Comparison of ENCODE assay signal across 8 cellular contexts in genomic region chr9:1875251-1875851, GRCh38.
"Had no signal": no experiment of that assay in that cellular context is flagged by ENCODE, and none has a peak within 500 bp of the region (broad histone marks: within the 10 kb centered on the region; RNA-seq: fewer than 3 reads in every experiment).

No MANE protein-coding gene starts in this region.

- H3K27me3 Mint-ChIP-seq: activated CD4-positive, alpha-beta T cell treated with anti-CD3 and anti-CD28 coated beads, Interleukin-2, amount 10 ng/mL, durations not matched to agents 7 days and 5 days had no signal

- DNase-seq: activated CD4-positive, alpha-beta T cell treated with anti-CD3 and anti-CD28 coated beads, Interleukin-2, amount 10 ng/mL, durations not matched to agents 7 days and 5 days; activated gamma-delta T cell treated with Interleukin-2 at 50 U/mL for 16 hours; foreskin melanocyte; head of caudate nucleus; occipital lobe; T-cell had no signal

- ATAC-seq: sciatic nerve, T-cell had no signal

- H3K36me3 Mint-ChIP-seq: T-cell had no signal

- H3K4me3 Mint-ChIP-seq: activated CD4-positive, alpha-beta T cell treated with anti-CD3 and anti-CD28 coated beads, Interleukin-2, amount 10 ng/mL, durations not matched to agents 7 days and 5 days; nephron; T-cell had no signal

- H3K9me3 Mint-ChIP-seq: activated CD4-positive, alpha-beta T cell treated with anti-CD3 and anti-CD28 coated beads, Interleukin-2, amount 10 ng/mL, durations not matched to agents 7 days and 5 days; nephron; T-cell had no signal

- H3K27ac Mint-ChIP-seq: activated CD4-positive, alpha-beta T cell treated with anti-CD3 and anti-CD28 coated beads, Interleukin-2, amount 10 ng/mL, durations not matched to agents 7 days and 5 days; nephron; T-cell had no signal

- H3K4me1 Mint-ChIP-seq: nephron had no signal
